15 cellular contexts compared by ENCODE assay signal in the genomic region with DNA sequence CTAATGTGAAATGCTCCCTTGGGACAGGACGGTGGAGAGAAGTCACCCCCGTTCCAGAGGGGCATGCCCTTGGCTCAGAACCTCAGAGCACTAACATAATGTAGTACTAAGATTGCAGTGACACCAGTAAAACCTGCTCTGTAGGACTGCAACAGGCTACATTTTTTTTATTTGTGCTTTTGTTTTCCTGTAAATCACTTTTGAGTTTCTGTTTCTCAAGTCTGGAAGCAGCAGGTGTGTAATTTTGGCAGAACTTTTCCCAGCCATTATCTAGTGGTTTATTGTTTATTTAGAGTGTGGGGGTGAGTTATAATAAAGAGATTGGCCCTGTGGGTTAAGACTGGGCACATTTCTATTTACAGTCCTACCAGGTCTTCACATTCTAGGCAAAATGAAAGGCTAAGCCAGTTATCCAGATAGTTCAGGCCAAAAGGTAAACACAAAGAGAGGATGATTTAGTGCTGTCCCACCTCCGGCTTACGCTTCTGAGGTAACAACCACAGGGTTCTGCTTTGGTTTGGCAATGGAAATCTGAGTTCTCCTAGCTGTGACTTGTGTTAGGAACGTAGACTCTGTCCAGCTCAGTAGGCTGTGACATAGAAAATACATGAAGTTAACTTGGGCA. TPM values are rescaled to one million over a fixed set of nuclear protein-coding genes. Genes with fewer than 3 reads are reported as not detected.
DNase-seq lines count a peak whose midpoint lies in the region; ATAC-seq and TF ChIP-seq lines count a peak whose summit lies in the region.
"Had no signal": no experiment of that assay in that cellular context is flagged by ENCODE, and none has a peak within 500 bp of the region (broad histone marks: within the 10 kb centered on the region; RNA-seq: fewer than 3 reads in every experiment).

No MANE protein-coding gene starts in this region.

- TF ChIP-seq CTCF in breast epithelium (IDR thresholded peaks at IDR 0.05): no peak

- no peaks in the 10 kb centered on the region for H3K27me3 ChIP-seq in breast epithelium
- H3K27me3 ChIP-seq: Peyer's patch had no signal

- H3K27ac Mint-ChIP-seq in stimulated activated naive CD8-positive, alpha-beta T cell treated with anti-CD3 and anti-CD28 coated beads, Interleukin-15, amount 100 ng/mL, for 72 hours: no peak overlapping the region

- no peak for ATAC-seq in GM18873 (IDR thresholded peaks at IDR 0.05; ENCODE audit: low FRiP score, unreplicated experiment)
- no peak for ATAC-seq in stimulated activated naive CD8-positive, alpha-beta T cell treated with anti-CD3 and anti-CD28 coated beads, Interleukin-15, amount 100 ng/mL, for 72 hours
- no peak for ATAC-seq in HG03196 (IDR thresholded peaks at IDR 0.05; ENCODE audit: unreplicated experiment)

- DNase-seq in ELR (ENCODE audit: low read depth): peak; percentile 5
- peak; percentile 77 for DNase-seq in NCI-H1105 treated with DMSO at 0.1 percent for 48 hours (lab: John Stamatoyannopoulos, UW)
- DNase-seq in breast epithelium (ENCODE audit: low spot score in 2 of 2): no peak
- DNase-seq in myocyte (ENCODE audit: low read depth): peak; percentile 45
- no peak for DNase-seq in DMS79 treated with DMSO at 0.1 percent for 48 hours (lab: John Stamatoyannopoulos, UW)
- no peak for DNase-seq in stimulated activated naive CD8-positive, alpha-beta T cell treated with anti-CD3 and anti-CD28 coated beads, Interleukin-15, amount 100 ng/mL, for 72 hours
- DNase-seq: activated CD4-positive, alpha-beta T cell treated with anti-CD3 and anti-CD28 coated beads for 1 hour; activated effector memory CD4-positive, alpha-beta T cell treated with Interleukin-2 at 50 U/mL for 16 hours; head of caudate nucleus; NCI-H1436; Peyer's patch; stimulated activated CD4-positive, alpha-beta T cell treated with anti-CD3 and anti-CD28 coated beads, Interleukin-12 subunit alpha, Interleukin-12 subunit beta, amount 100 ng/mL, for 4 hours had no signal

- intact Hi-C loops in breast epithelium (cut with DNase I; ENCODE audit: low total_unique reads): no loop called here

- TF ChIP-seq POLR2A in breast epithelium (IDR thresholded peaks at IDR 0.05): no peak

- H3K4me1 Mint-ChIP-seq in stimulated activated naive CD8-positive, alpha-beta T cell treated with anti-CD3 and anti-CD28 coated beads, Interleukin-15, amount 100 ng/mL, for 72 hours: peaks cover 8% of the 10 kb centered on the region

- H3K4me3 ChIP-seq in breast epithelium: peak overlapping the region in 2 of 3 donors; percentile 4 to 26
- H3K4me3 ChIP-seq: Peyer's patch had no signal

- no peaks in the 10 kb centered on the region for H3K9me3 ChIP-seq in breast epithelium
- H3K9me3 ChIP-seq: Peyer's patch had no signal

- no peaks in the 10 kb centered on the region for H3K4me1 ChIP-seq in breast epithelium
- H3K4me1 ChIP-seq: Peyer's patch had no signal

- H3K36me3 ChIP-seq in breast epithelium: no peaks in the 10 kb centered on the region
- H3K36me3 ChIP-seq: Peyer's patch had no signal

- H3K27ac ChIP-seq in breast epithelium: peak overlapping the region; percentile 70 to 81
- H3K27ac ChIP-seq: C4-2B, Peyer's patch had no signal

- H3K27me3 Mint-ChIP-seq in stimulated activated naive CD8-positive, alpha-beta T cell treated with anti-CD3 and anti-CD28 coated beads, Interleukin-15, amount 100 ng/mL, for 72 hours: no peaks in the 10 kb centered on the region

- peaks cover 5 to 8% of the 10 kb centered on the region in 2 donors for H3K9me3 Mint-ChIP-seq in stimulated activated naive CD8-positive, alpha-beta T cell treated with anti-CD3 and anti-CD28 coated beads, Interleukin-15, amount 100 ng/mL, for 72 hours

- no peak overlapping the region for H3K4me3 Mint-ChIP-seq in stimulated activated naive CD8-positive, alpha-beta T cell treated with anti-CD3 and anti-CD28 coated beads, Interleukin-15, amount 100 ng/mL, for 72 hours

RNA-seq across cellular contexts. Expression of gene PTPRK, which starts 50.2 kb away (rescaled TPM):
- total RNA-seq in breast epithelium (100 to 1,000 TPM in 1 of 3 donors, 10 to 100 TPM in 2; 29.1 to 134 (median 77.0) TPM), myocyte (40.4 and 42.8 TPM in 2 replicates)
- polyA plus RNA-seq in myocyte (2012): 29.2 TPM

Comparison
In these comparisons a context has a peak if more than half of its experiments do, and no peak if none do; other contexts are left out.
1. DNase-seq: peak in ELR (single experiment), NCI-H1105 treated with DMSO at 0.1 percent for 48 hours (single experiment) and myocyte (single experiment); none in breast epithelium (0 of 2), DMS79 treated with DMSO at 0.1 percent for 48 hours (single experiment) and stimulated activated naive CD8-positive, alpha-beta T cell treated with anti-CD3 and anti-CD28 coated beads, Interleukin-15, amount 100 ng/mL, for 72 hours (0 of 2).